ENCODE assay signal across 11 cellular contexts in the genomic region with DNA sequence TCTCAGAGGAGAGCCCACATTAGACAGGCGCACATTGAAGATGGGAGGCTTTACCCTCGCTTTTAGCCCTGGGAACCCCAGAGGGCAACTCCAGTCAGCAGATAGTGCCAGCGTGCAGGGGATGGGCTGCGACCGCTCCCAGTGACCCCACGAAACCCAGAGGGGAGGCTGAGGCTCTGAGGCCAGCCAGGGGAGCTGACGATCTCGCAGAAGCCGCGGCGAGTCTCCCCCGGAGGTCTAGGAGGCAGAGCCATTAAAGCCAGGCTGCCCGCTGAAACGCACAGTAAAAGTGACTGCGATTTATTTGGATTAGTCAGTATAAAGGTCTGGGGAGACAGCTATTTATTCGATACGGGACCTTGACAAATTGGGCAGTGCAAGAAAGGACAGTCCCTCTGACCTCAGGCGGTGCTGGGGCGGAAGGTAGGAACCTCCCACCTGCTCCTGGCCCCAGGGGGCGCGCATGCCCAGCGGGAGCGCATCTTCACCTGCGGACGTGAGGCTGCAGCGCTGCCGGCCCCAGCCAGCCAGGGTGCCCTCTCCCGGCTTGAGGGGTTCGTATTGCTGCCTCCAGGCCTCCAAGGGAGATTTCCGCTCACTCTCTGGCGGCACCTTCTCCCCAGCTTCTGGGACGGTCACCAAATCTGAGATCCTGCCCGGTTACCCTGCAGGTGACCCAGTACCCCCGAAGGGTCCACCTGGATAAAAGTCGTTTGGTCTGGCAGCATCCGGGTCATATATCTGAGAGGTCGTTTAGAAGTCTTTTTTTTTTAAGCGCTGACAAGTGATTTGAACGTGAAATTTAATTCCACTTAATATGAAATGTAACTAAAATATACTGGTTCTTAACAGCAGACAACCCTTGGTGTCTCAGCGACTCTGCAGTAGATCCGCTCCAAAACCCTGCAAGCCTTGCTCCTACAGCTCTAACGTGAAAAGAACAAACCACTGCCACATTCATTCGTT. TPM values are rescaled to one million over a fixed set of nuclear protein-coding genes. Genes with fewer than 3 reads are reported as not detected.
DNase-seq lines count a peak whose midpoint lies in the region; ATAC-seq and TF ChIP-seq lines count a peak whose summit lies in the region.
"Had no signal": no experiment of that assay in that cellular context is flagged by ENCODE, and none has a peak within 500 bp of the region (broad histone marks: within the 10 kb centered on the region; RNA-seq: fewer than 3 reads in every experiment).

No MANE protein-coding gene starts in this region.

- 7 to 8% methylated on average over 43 of the region's 43 CpGs for WGBS in heart right ventricle, 2 donors

- H3K4me3 ChIP-seq in Panc1 (ENCODE audit: low read depth in 2 of 2, low read length in 2 of 2) (peak overlapping the region in 1 of 2 experiments; percentile 28; a peak in 2 of 4 replicates), heart right ventricle (peak overlapping the region in 9 of 10 donors; percentile 11 to 43 (median 33)), skeletal muscle satellite cell (ENCODE audit: low read length) (peak overlapping the region; percentile 33), breast epithelium (no peak overlapping the region)
- H3K4me3 ChIP-seq: transverse colon had no signal

- DNase-seq in NCI-H1417 (lab: John Stamatoyannopoulos, UW), result peak in 2 of 3 experiments; percentile 75
- DNase-seq in NCI-H1417 treated with DMSO at 0.1 percent for 48 hours (lab: John Stamatoyannopoulos, UW), result no peak
- no peak for DNase-seq in Panc1 (ENCODE audit: low read depth, low spot score)
- no peak for DNase-seq in heart right ventricle
- DNase-seq in GDM1 (lab: John Stamatoyannopoulos, UW), result no peak
- no peak for DNase-seq in breast epithelium (ENCODE audit: low spot score in 2 of 2)
- DNase-seq: activated naive CD8-positive, alpha-beta T cell treated with anti-CD3 and anti-CD28 coated beads, Interleukin-2, amount 10 ng/mL, durations not matched to agents 7 days and 5 days; transverse colon had no signal

- peak; percentile 51 for ATAC-seq in Panc1
- peak in 4 of 8 donors; percentile 21 to 33 (median 26) for ATAC-seq in heart right ventricle
- no peak for ATAC-seq in HG03565 (IDR thresholded peaks at IDR 0.05; ENCODE audit: unreplicated experiment)

- intact Hi-C loops in Panc1 (cut with micrococcal nuclease; ENCODE audit: unreplicated experiment) (no loop called here), heart right ventricle (cut with DNase I) (no loop called here), breast epithelium (cut with DNase I; ENCODE audit: low total_unique reads) (no loop called here)

- TF ChIP-seq POLR2A in breast epithelium (IDR thresholded peaks at IDR 0.05), result no peak

- POLR2A ChIA-PET in Panc1 (lab: Charles Lee), result no interaction called here

- in situ Hi-C loops in Panc1 (cut with HindIII; ENCODE audit: low pct_unique_long_range_greater_than_20kb, low sequenced_read_pairs), result no loop called here

- peaks cover 16% of the 10 kb centered on the region for H3K27me3 ChIP-seq in Panc1 (ENCODE audit: control insufficient read depth, insufficient read depth, low read length)
- peaks cover 0 to 73% (median 50%) of the 10 kb centered on the region in 7 donors for H3K27me3 ChIP-seq in heart right ventricle
- H3K27me3 ChIP-seq in skeletal muscle satellite cell (ENCODE audit: control insufficient read depth, insufficient read depth, low read length), result no peaks in the 10 kb centered on the region
- H3K27me3 ChIP-seq in breast epithelium, result peaks cover 3 to 33% of the 10 kb centered on the region in 2 donors

- H3K36me3 ChIP-seq in Panc1 (ENCODE audit: control insufficient read depth, insufficient read depth, low read length), result no peaks in the 10 kb centered on the region
- no peaks in the 10 kb centered on the region for H3K36me3 ChIP-seq in heart right ventricle
- no peaks in the 10 kb centered on the region for H3K36me3 ChIP-seq in skeletal muscle satellite cell (ENCODE audit: insufficient read depth, low read length)
- H3K36me3 ChIP-seq in breast epithelium, result no peaks in the 10 kb centered on the region
- H3K36me3 ChIP-seq: transverse colon had no signal

- no TSS peak for BruUV-seq in Panc1 (replicated peaks; lab: Mats Ljungman, UMichigan)

- no peak overlapping the region for H3K9ac ChIP-seq in skeletal muscle satellite cell (ENCODE audit: low read depth, low read length)

- CTCF ChIA-PET in Panc1 (lab: Charles Lee), result no interaction called here

- H3K4me1 ChIP-seq in Panc1 (ENCODE audit: control insufficient read depth, insufficient read depth, low read length) (peaks cover 4% of the 10 kb centered on the region; the same call in 1 of the 2 replicates), heart right ventricle (peaks cover 0 to 4% (median 0%) of the 10 kb centered on the region in 9 donors), skeletal muscle satellite cell (ENCODE audit: control insufficient read depth, insufficient read depth, low read length) (no peaks in the 10 kb centered on the region), breast epithelium (no peaks in the 10 kb centered on the region)
- H3K4me1 ChIP-seq: transverse colon had no signal

- H3K9me3 ChIP-seq in Panc1 (ENCODE audit: control insufficient read depth, insufficient read depth, low read depth, low read length) (no peaks in the 10 kb centered on the region), heart right ventricle (peaks cover 0 to 10% (median 0%) of the 10 kb centered on the region in 11 donors), skeletal muscle satellite cell (replicated peaks; ENCODE audit: low read length) (no peaks in the 10 kb centered on the region), breast epithelium (peaks cover 0 to 4% of the 10 kb centered on the region in 2 donors)
- H3K9me3 ChIP-seq: transverse colon had no signal

- no peak for TF ChIP-seq CTCF in Panc1 (IDR thresholded peaks at IDR 0.05)
- no peak for TF ChIP-seq CTCF in heart right ventricle (IDR thresholded peaks at IDR 0.05)
- TF ChIP-seq CTCF in breast epithelium (IDR thresholded peaks at IDR 0.05), result no peak

- peak overlapping the region; percentile 35 for H3K4me2 ChIP-seq in skeletal muscle satellite cell (ENCODE audit: low read length)

- H3K27ac ChIP-seq in Panc1 (ENCODE audit: low read length), result no peak overlapping the region
- no peak overlapping the region for H3K27ac ChIP-seq in heart right ventricle
- H3K27ac ChIP-seq in breast epithelium, result no peak overlapping the region
- H3K27ac ChIP-seq: transverse colon had no signal

RNA-seq across cellular contexts. Expression of gene TCF21, which starts 34.0 kb away (rescaled TPM):
- not detected for total RNA-seq in Panc1 (2021; ENCODE audit: unreplicated experiment)
- polyA plus RNA-seq in Panc1 (2012; ENCODE audit: insufficient read length), result not detected
- 10 to 100 TPM in 1 of 10 donors, 1 to 10 TPM in 9; 1.3 to 16.6 (median 3.1) TPM for total RNA-seq in heart right ventricle
- polyA plus RNA-seq in heart right ventricle, result 1 to 10 TPM; 2.6 to 8.0 TPM
- total RNA-seq in skeletal muscle satellite cell (2012; rRNA removed), result under 0.01 and 0.22 TPM in 2 replicates
- total RNA-seq in breast epithelium, result 1 to 10 TPM in 1 of 3 donors, not detected in 2; 1.0 TPM
- total RNA-seq: activated naive CD8-positive, alpha-beta T cell treated with anti-CD3 and anti-CD28 coated beads, Interleukin-2, amount 10 ng/mL, durations not matched to agents 7 days and 5 days; T-helper 1 cell treated with Interleukin-12 subunit alpha and Interleukin-12 subunit beta and Interleukin-4 antibody, amounts not matched to agents 30 ng/mL and 1 ng/mL, for 36 hours had no signal

Comparison
In these comparisons a context has a peak if more than half of its experiments do, and no peak if none do; other contexts are left out.
1. DNase-seq: peak in NCI-H1417 (2 of 3); none in NCI-H1417 treated with DMSO at 0.1 percent for 48 hours (single experiment), Panc1 (single experiment), heart right ventricle (0 of 2), GDM1 (single experiment) and breast epithelium (0 of 2).
2. H3K4me3 ChIP-seq: peak in heart right ventricle (9 of 10) and skeletal muscle satellite cell (single experiment); none in breast epithelium (0 of 3).